ENCODE assay signal across 1 cellular context in genomic region chr3:46935168-46935858, GRCh38.
TF ChIP-seq lines count a peak whose summit lies in the region.

No MANE protein-coding gene starts in this region.

TF ChIP-seq in HepG2, 621 proteins besides CTCF, POLR2A, EP300 and RAD21 (continued from another document and continues in another):
- TF ChIP-seq ZNF687 (CRISPR knock-in tag; IDR thresholded peaks at IDR 0.05) (peak; percentile 35), MEF2D (CRISPR knock-in tag; IDR thresholded peaks at IDR 0.05) (no peak), SOX5 (CRISPR knock-in tag; IDR thresholded peaks at IDR 0.05; ENCODE audit: borderline replicate concordance) (peak; percentile 22; the same call in 1 of the 2 replicates), ATF3 (CRISPR knock-in tag; IDR thresholded peaks at IDR 0.05) (peak; percentile 98), PAWR (CRISPR knock-in tag; IDR thresholded peaks at IDR 0.05; ENCODE audit: borderline replicate concordance) (no peak), THRA (CRISPR knock-in tag; IDR thresholded peaks at IDR 0.05; ENCODE audit: borderline replicate concordance) (peak; percentile 75; the same call in 1 of the 2 replicates), SNAPC2 (CRISPR knock-in tag; IDR thresholded peaks at IDR 0.05) (no peak), TFAP4 (IDR thresholded peaks at IDR 0.05; ENCODE audit: borderline replicate concordance, low read depth) (peak; percentile 26; the same call in 1 of the 2 replicates), DR1 (CRISPR knock-in tag; IDR thresholded peaks at IDR 0.05) (no peak), THAP11 (CRISPR knock-in tag; IDR thresholded peaks at IDR 0.05) (peak; percentile 46; the same call in 1 of the 2 replicates), BRD4 (CRISPR knock-in tag; IDR thresholded peaks at IDR 0.05) (no peak), ZNF704 (CRISPR knock-in tag; IDR thresholded peaks at IDR 0.05; ENCODE audit: borderline replicate concordance) (no peak), YEATS2 (CRISPR knock-in tag; IDR thresholded peaks at IDR 0.05; ENCODE audit: borderline replicate concordance) (peak; percentile 19; the same call in 1 of the 2 replicates), ZNF33A (CRISPR knock-in tag; IDR thresholded peaks at IDR 0.05; ENCODE audit: borderline replicate concordance) (no peak), RORA (CRISPR knock-in tag; IDR thresholded peaks at IDR 0.05) (no peak), ZNF691 (CRISPR knock-in tag; IDR thresholded peaks at IDR 0.05; ENCODE audit: borderline replicate concordance, low read depth) (no peak), JUN (CRISPR knock-in tag; IDR thresholded peaks at IDR 0.05) (peak; percentile 83; the same call in 1 of the 2 replicates), AGO2 (optimal IDR thresholded peaks at IDR 0.05; ENCODE audit: low read depth, low read length) (peak; percentile 16), DBP (CRISPR knock-in tag; IDR thresholded peaks at IDR 0.05; ENCODE audit: not compliant biosample characterization) (no peak), EHMT2 (IDR thresholded peaks at IDR 0.05; ENCODE audit: borderline replicate concordance, low read depth, low read length) (no peak), SMAD9 (CRISPR knock-in tag; IDR thresholded peaks at IDR 0.05) (no peak), SMARCC2 (IDR thresholded peaks at IDR 0.05) (no peak), ZNF605 (CRISPR knock-in tag; IDR thresholded peaks at IDR 0.05) (no peak), CEBPG (CRISPR knock-in tag; IDR thresholded peaks at IDR 0.05) (no peak), RXRA (CRISPR knock-in tag; IDR thresholded peaks at IDR 0.05) (peak; percentile 54; the same call in 1 of the 2 replicates), CREBL2 (CRISPR knock-in tag; IDR thresholded peaks at IDR 0.05; ENCODE audit: borderline replicate concordance) (no peak), ETV5 (CRISPR knock-in tag; IDR thresholded peaks at IDR 0.05; ENCODE audit: borderline replicate concordance) (no peak), ZNF318 (CRISPR knock-in tag; IDR thresholded peaks at IDR 0.05) (no peak), POLR2G (IDR thresholded peaks at IDR 0.05; ENCODE audit: low read depth, low read length) (0 out of 2 replicates have a peak, but pooled peaks have one; percentile 11), TERF1 (CRISPR knock-in tag; IDR thresholded peaks at IDR 0.05) (no peak), ERF (CRISPR knock-in tag; IDR thresholded peaks at IDR 0.05) (peak; percentile 21; the same call in 1 of the 2 replicates), ZNF556 (CRISPR knock-in tag; IDR thresholded peaks at IDR 0.05; ENCODE audit: borderline replicate concordance) (no peak), BCL6 (CRISPR knock-in tag; IDR thresholded peaks at IDR 0.05) (peak; percentile 37; the same call in 1 of the 2 replicates), TMF1 (CRISPR knock-in tag; IDR thresholded peaks at IDR 0.05; ENCODE audit: low read depth) (no peak), SOX6 (IDR thresholded peaks at IDR 0.05) (no peak), SOX6 (CRISPR knock-in tag; IDR thresholded peaks at IDR 0.05) (peak; percentile 30; the same call in 1 of the 2 replicates), HOMEZ (CRISPR knock-in tag; IDR thresholded peaks at IDR 0.05; ENCODE audit: low read depth) (peak; percentile 43; the same call in 1 of the 2 replicates), ZFP36 (IDR thresholded peaks at IDR 0.05; ENCODE audit: borderline replicate concordance, low read depth, low read length, partially characterized antibody) (no peak), PHB2 (IDR thresholded peaks at IDR 0.05; ENCODE audit: partially characterized antibody) (no peak)
